Comparison of ENCODE assay signal across 8 cellular contexts in the genomic region with DNA sequence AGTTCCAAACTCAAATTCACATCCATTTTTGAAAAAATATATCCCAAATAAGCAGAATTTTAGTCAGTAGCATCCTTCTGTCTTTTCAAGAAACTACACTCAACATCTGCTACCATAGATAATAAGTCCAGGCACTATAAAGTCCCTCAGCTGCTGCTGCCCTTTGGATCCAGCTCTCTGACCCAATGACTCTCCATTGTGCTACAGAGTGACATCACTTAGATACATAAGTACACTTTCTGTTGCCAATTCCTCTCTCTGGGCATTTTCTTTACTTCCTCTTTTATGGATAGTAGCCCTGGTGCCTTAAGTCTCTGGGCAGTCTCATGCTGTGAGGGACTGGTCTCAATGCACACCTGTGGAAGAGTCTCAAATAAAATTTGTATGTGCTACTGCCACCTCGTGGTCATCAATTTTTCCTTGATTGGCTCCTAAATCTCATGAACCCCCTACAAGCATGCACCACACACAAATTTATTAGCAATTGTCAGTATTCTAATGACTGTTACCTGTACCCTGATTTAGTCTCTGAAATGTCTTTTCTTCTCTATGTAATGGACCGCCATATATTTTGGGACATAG.
DNase-seq lines count a peak whose midpoint lies in the region; ATAC-seq and TF ChIP-seq lines count a peak whose summit lies in the region.

No MANE protein-coding gene starts in this region.

- no peaks in the 10 kb centered on the region for H3F3A ChIP-seq in Loucy (ENCODE audit: low read depth)

- DNase-seq in NCI-H524 (lab: John Stamatoyannopoulos, UW), result peak; percentile 40 to 70
- no peak for DNase-seq in NCI-H524 treated with DMSO at 0.1 percent for 48 hours (lab: John Stamatoyannopoulos, UW)
- DNase-seq in mammary epithelial cell, result peak; percentile 39
- DNase-seq in neuronal stem cell (ENCODE audit: low spot score), result peak; percentile 17
- no peak for DNase-seq in central memory CD4-positive, alpha-beta T cell
- no peak for DNase-seq in NCI-H774 (lab: John Stamatoyannopoulos, UW)

- no TSS peak for BruUV-seq in mammary epithelial cell (replicated peaks; lab: Mats Ljungman, UMichigan)

- H3K9me3 ChIP-seq in Loucy (ENCODE audit: insufficient read depth, low read depth, low read length) (no peaks in the 10 kb centered on the region), mammary epithelial cell (replicated peaks; ENCODE audit: insufficient read depth, low read length) (no peaks in the 10 kb centered on the region), neuronal stem cell (replicated peaks in 1 of 2; ENCODE audit: control insufficient read depth in 2 of 2, insufficient read depth in 1 of 2, low read depth in 1 of 2, low read length in 2 of 2) (no peaks in the 10 kb centered on the region)

- no peak overlapping the region for H2BK12ac ChIP-seq in neuronal stem cell (ENCODE audit: low read length)

- no peak overlapping the region for H2BK5ac ChIP-seq in neuronal stem cell (ENCODE audit: low read length)

- no peak overlapping the region for H4K91ac ChIP-seq in neuronal stem cell (ENCODE audit: low read depth, low read length, poor library complexity)

- H3K79me1 ChIP-seq in neuronal stem cell (ENCODE audit: low read depth, low read length), result no peaks in the 10 kb centered on the region

- H2BK120ac ChIP-seq in neuronal stem cell (ENCODE audit: low read depth, low read length), result no peak overlapping the region

- H2AFZ ChIP-seq in Loucy (ENCODE audit: low read length) (no peak overlapping the region), mammary epithelial cell (ENCODE audit: low read depth, low read length) (no peak overlapping the region), neuronal stem cell (ENCODE audit: low read length) (no peak overlapping the region)

- H3K4me1 ChIP-seq in Loucy (ENCODE audit: insufficient read depth, low read length, poor library complexity, severe bottlenecking), result no peaks in the 10 kb centered on the region
- peaks cover 4% of the 10 kb centered on the region for H3K4me1 ChIP-seq in mammary epithelial cell (ENCODE audit: insufficient read depth, low read length)
- H3K4me1 ChIP-seq in neuronal stem cell (ENCODE audit: control insufficient read depth in 2 of 2, insufficient read depth in 1 of 2, low read depth in 1 of 2, low read length in 2 of 2), result no peaks in the 10 kb centered on the region

- H3K27ac ChIP-seq in mammary epithelial cell (ENCODE audit: insufficient read depth, low read depth, low read length) (no peak overlapping the region), neuronal stem cell (replicated peaks; ENCODE audit: low read length) (no peak overlapping the region)

- H3K9me2 ChIP-seq in Loucy (replicated peaks; ENCODE audit: low read depth, low read length), result no peaks in the 10 kb centered on the region

- no peak overlapping the region for H3K4ac ChIP-seq in neuronal stem cell (ENCODE audit: low read length)

- no peak overlapping the region for H3K9ac ChIP-seq in Loucy (ENCODE audit: low read depth, low read length, poor library complexity, severe bottlenecking)
- no peak overlapping the region for H3K9ac ChIP-seq in mammary epithelial cell (ENCODE audit: insufficient read depth, low read length)
- H3K9ac ChIP-seq in neuronal stem cell (ENCODE audit: low read depth, low read length, poor library complexity), result no peak overlapping the region

- ATAC-seq in GM21825 (IDR thresholded peaks at IDR 0.05; ENCODE audit: unreplicated experiment), result peak; percentile 78

- no peak overlapping the region for H2AK5ac ChIP-seq in neuronal stem cell (ENCODE audit: low read depth, low read length)

- H4K8ac ChIP-seq in neuronal stem cell (ENCODE audit: low read depth, low read length), result no peak overlapping the region

- H3K4me2 ChIP-seq in Loucy (ENCODE audit: low read depth, low read length, poor library complexity, severe bottlenecking), result no peak overlapping the region
- H3K4me2 ChIP-seq in mammary epithelial cell (ENCODE audit: insufficient read depth, low read depth, low read length), result no peak overlapping the region
- H3K4me2 ChIP-seq in neuronal stem cell (ENCODE audit: insufficient read depth, low read length, poor library complexity, severe bottlenecking), result no peak overlapping the region

- peak; percentile 66 for TF ChIP-seq CTCF in Loucy (conservative IDR thresholded peaks at IDR 0.05; ENCODE audit: low read length)
- peak; percentile 40 to 46 for TF ChIP-seq CTCF in mammary epithelial cell (conservative IDR thresholded peaks at IDR 0.05 in 1 of 2, IDR thresholded peaks at IDR 0.05 in 1 of 2; ENCODE audit: extremely low read depth in 1 of 2, insufficient read depth in 1 of 2, low read depth in 1 of 2, low read length in 2 of 2)

- no peak overlapping the region for H3K14ac ChIP-seq in neuronal stem cell (ENCODE audit: low read length)

- dilution Hi-C loops in mammary epithelial cell (cut with HindIII; ENCODE audit: low sequenced_read_pairs), result no loop called here

- WGBS in mammary epithelial cell (ENCODE audit: low coverage, missing lambda C conversion rate), result 46% methylated on average over 2 of the region's 2 CpGs
- no CpG with 5 or more reads among the region's 2 CpGs for WGBS in neuronal stem cell (ENCODE audit: extremely low coverage in 2 of 2, insufficient read length in 2 of 2, insufficient replicate concordance in 1 of 2), 2 donors

- no peaks in the 10 kb centered on the region for H3K36me3 ChIP-seq in Loucy (ENCODE audit: insufficient read depth, low read length)
- H3K36me3 ChIP-seq in mammary epithelial cell (ENCODE audit: insufficient read depth, low read length), result no peaks in the 10 kb centered on the region
- no peaks in the 10 kb centered on the region for H3K36me3 ChIP-seq in neuronal stem cell (replicated peaks in 1 of 2; ENCODE audit: control insufficient read depth in 2 of 2, insufficient read depth in 2 of 2, low read length in 2 of 2)

- no peaks in the 10 kb centered on the region for H3K79me2 ChIP-seq in Loucy (ENCODE audit: insufficient read depth, low read length)
- H3K79me2 ChIP-seq in mammary epithelial cell (ENCODE audit: insufficient read depth, low read length), result no peaks in the 10 kb centered on the region

- H2BK15ac ChIP-seq in neuronal stem cell (ENCODE audit: low read length), result no peak overlapping the region

- H3K18ac ChIP-seq in neuronal stem cell (ENCODE audit: low read length), result no peak overlapping the region

- H3K4me3 ChIP-seq in Loucy (ENCODE audit: low read length, poor library complexity, severe bottlenecking) (no peak overlapping the region), mammary epithelial cell (replicated peaks in 1 of 3; ENCODE audit: insufficient read depth in 1 of 3, low read depth in 2 of 3, low read length in 3 of 3) (no peak overlapping the region), neuronal stem cell (ENCODE audit: low read length in 2 of 2) (no peak overlapping the region)

- H4K20me1 ChIP-seq in Loucy (ENCODE audit: insufficient read depth, low read length, poor library complexity, severe bottlenecking), result no peaks in the 10 kb centered on the region
- no peaks in the 10 kb centered on the region for H4K20me1 ChIP-seq in mammary epithelial cell (ENCODE audit: insufficient read depth, low read length)

- no peak overlapping the region for H3K23ac ChIP-seq in neuronal stem cell (ENCODE audit: low read depth, low read length, poor library complexity)

- no peaks in the 10 kb centered on the region for H3K27me3 ChIP-seq in Loucy (ENCODE audit: insufficient read depth, low read length, poor library complexity, severe bottlenecking)
- H3K27me3 ChIP-seq in mammary epithelial cell (ENCODE audit: insufficient read depth, low read length), result no peaks in the 10 kb centered on the region
- no peaks in the 10 kb centered on the region for H3K27me3 ChIP-seq in neuronal stem cell (ENCODE audit: control insufficient read depth in 3 of 3, insufficient read depth in 3 of 3, low read depth in 1 of 3, low read length in 3 of 3)

- intact Hi-C loops in mammary epithelial cell (cut with micrococcal nuclease), result loop anchor here (5.0 to 10.0 kb wide), 2 partner anchors 223 to 354 kb away; partner anchors contain the start of gene LRP1B

- in situ Hi-C loops in mammary epithelial cell (cut with MboI; ENCODE audit: low sequenced_read_pairs in 2 of 2), result no loop called here

- CTCF ChIA-PET in mammary epithelial cell (lab: Charles Lee; ENCODE audit: low non-redundant PET), result interaction anchor here (0.5 kb wide), 1 partner anchor 146 kb away, joined by 3 read pairs; no protein-coding TSS in a partner anchor

Comparison
In these comparisons a context has a peak if more than half of its experiments do, and no peak if none do; other contexts are left out.
1. DNase-seq: peak in NCI-H524 (2 of 2), mammary epithelial cell (single experiment) and neuronal stem cell (single experiment); none in NCI-H524 treated with DMSO at 0.1 percent for 48 hours (single experiment), central memory CD4-positive, alpha-beta T cell (single experiment) and NCI-H774 (single experiment).